Comparison of ENCODE assay signal across 18 cellular contexts in genomic region chr2:42336361-42336965, GRCh38. TPM values are rescaled to one million over a fixed set of nuclear protein-coding genes. Genes with fewer than 3 reads are reported as not detected.
A peak's percentile ranks its signal among the peaks of the same experiment; 100 is the strongest.
DNase-seq lines count a peak whose midpoint lies in the region; ATAC-seq and TF ChIP-seq lines count a peak whose summit lies in the region.
"Had no signal": no experiment of that assay in that cellular context is flagged by ENCODE, and none has a peak within 500 bp of the region (broad histone marks: within the 10 kb centered on the region; RNA-seq: fewer than 3 reads in every experiment).

No MANE protein-coding gene starts in this region.

- H3K4me1 ChIP-seq in effector memory CD4-positive, alpha-beta T cell (ENCODE audit: control insufficient read depth, insufficient read depth, low read length, poor library complexity, severe bottlenecking), result no peaks in the 10 kb centered on the region
- H3K4me1 ChIP-seq: BE2C had no signal

- H3K27me3 Mint-ChIP-seq in activated CD4-positive, alpha-beta T cell treated with anti-CD3 and anti-CD28 coated beads, Interleukin-2, amount 10 ng/mL, durations not matched to agents 24 days and 14 days, result no peaks in the 10 kb centered on the region
- no peaks in the 10 kb centered on the region for H3K27me3 Mint-ChIP-seq in activated T-helper 17 cell treated with anti-CD3 and anti-CD28 coated beads, Interleukin-2, amount 50 U/mL, for 72 hours
- H3K27me3 Mint-ChIP-seq: CD4-positive, alpha-beta memory T cell had no signal

- intact Hi-C loops in activated CD4-positive, alpha-beta T cell treated with anti-CD3 and anti-CD28 coated beads, Interleukin-2, amount 10 ng/mL, durations not matched to agents 24 days and 14 days (cut with micrococcal nuclease), result no loop called here

- peaks cover 61% of the 10 kb centered on the region for H3K36me3 Mint-ChIP-seq in activated CD4-positive, alpha-beta T cell treated with anti-CD3 and anti-CD28 coated beads, Interleukin-2, amount 10 ng/mL, durations not matched to agents 24 days and 14 days (ENCODE audit: low read depth)
- H3K36me3 Mint-ChIP-seq in activated T-helper 17 cell treated with anti-CD3 and anti-CD28 coated beads, Interleukin-2, amount 50 U/mL, for 72 hours (ENCODE audit: low read depth), result peaks cover 89% of the 10 kb centered on the region

- no peak overlapping the region for H3K4me3 Mint-ChIP-seq in activated CD4-positive, alpha-beta T cell treated with anti-CD3 and anti-CD28 coated beads, Interleukin-2, amount 10 ng/mL, durations not matched to agents 24 days and 14 days
- H3K4me3 Mint-ChIP-seq in activated T-helper 17 cell treated with anti-CD3 and anti-CD28 coated beads, Interleukin-2, amount 50 U/mL, for 72 hours, result no peak overlapping the region
- H3K4me3 Mint-ChIP-seq: CD4-positive, alpha-beta memory T cell; H9 had no signal

- no peaks in the 10 kb centered on the region for H3K27me3 ChIP-seq in effector memory CD4-positive, alpha-beta T cell (replicated peaks; ENCODE audit: control insufficient read depth, insufficient read depth, low read length, poor library complexity, severe bottlenecking)
- H3K27me3 ChIP-seq: BE2C had no signal

- H3K4me1 Mint-ChIP-seq in activated CD4-positive, alpha-beta T cell treated with anti-CD3 and anti-CD28 coated beads, Interleukin-2, amount 10 ng/mL, durations not matched to agents 24 days and 14 days, result peaks cover 6% of the 10 kb centered on the region
- H3K4me1 Mint-ChIP-seq in activated T-helper 17 cell treated with anti-CD3 and anti-CD28 coated beads, Interleukin-2, amount 50 U/mL, for 72 hours, result peaks cover 9% of the 10 kb centered on the region

- ATAC-seq in activated T-helper 17 cell treated with anti-CD3 and anti-CD28 coated beads, Interleukin-2, amount 50 U/mL, for 72 hours (replicated peaks), result no peak
- ATAC-seq in left lobe of liver (peak; percentile 47), HG02970 (IDR thresholded peaks at IDR 0.05; ENCODE audit: low FRiP score, unreplicated experiment) (no peak), GM18498 (IDR thresholded peaks at IDR 0.05; ENCODE audit: unreplicated experiment) (no peak)
- ATAC-seq: PC-3 had no signal

- no peak overlapping the region for H3K4me3 ChIP-seq in retinal pigment epithelial cell (ENCODE audit: low read length)
- no peak overlapping the region for H3K4me3 ChIP-seq in effector memory CD4-positive, alpha-beta T cell (ENCODE audit: insufficient read depth, low read depth, low read length, poor library complexity, severe bottlenecking)

- no peak overlapping the region for H3K27ac Mint-ChIP-seq in activated CD4-positive, alpha-beta T cell treated with anti-CD3 and anti-CD28 coated beads, Interleukin-2, amount 10 ng/mL, durations not matched to agents 24 days and 14 days
- peak overlapping the region; percentile 56 for H3K27ac Mint-ChIP-seq in activated T-helper 17 cell treated with anti-CD3 and anti-CD28 coated beads, Interleukin-2, amount 50 U/mL, for 72 hours
- H3K27ac Mint-ChIP-seq: H9 had no signal

- TF ChIP-seq CTCF in retinal pigment epithelial cell (conservative IDR thresholded peaks at IDR 0.05; ENCODE audit: low read depth, low read length), result no peak

- H3K36me3 ChIP-seq in effector memory CD4-positive, alpha-beta T cell (ENCODE audit: control insufficient read depth, insufficient read depth, low read length), result peaks cover 45% of the 10 kb centered on the region

- H3K9me3 ChIP-seq in effector memory CD4-positive, alpha-beta T cell (ENCODE audit: control insufficient read depth, low read length), result no peaks in the 10 kb centered on the region

- DNase-seq in activated CD4-positive, alpha-beta T cell treated with anti-CD3 and anti-CD28 coated beads, Interleukin-2, amount 10 ng/mL, durations not matched to agents 24 days and 14 days, result peak; percentile 52
- DNase-seq in activated CD4-positive, alpha-beta T cell treated with anti-CD3 and anti-CD28 coated beads for 48 hours, result no peak
- no peak for DNase-seq in left lobe of liver (ENCODE audit: low spot score)
- DNase-seq in retinal pigment epithelial cell (ENCODE audit: low read depth), result peak; percentile 87
- no peak for DNase-seq in effector memory CD4-positive, alpha-beta T cell
- DNase-seq: BE2C; CD4-positive, alpha-beta memory T cell; H9; KBM-7; NCI-H1092 treated with DMSO at 0.1 percent for 48 hours; NCI-H1694; NCI-H510A treated with DMSO at 0.1 percent for 48 hours; NCI-H82; PC-3 had no signal

- no peaks in the 10 kb centered on the region for H3K9me3 Mint-ChIP-seq in activated CD4-positive, alpha-beta T cell treated with anti-CD3 and anti-CD28 coated beads, Interleukin-2, amount 10 ng/mL, durations not matched to agents 24 days and 14 days
- peaks cover 7% of the 10 kb centered on the region for H3K9me3 Mint-ChIP-seq in activated T-helper 17 cell treated with anti-CD3 and anti-CD28 coated beads, Interleukin-2, amount 50 U/mL, for 72 hours
- H3K9me3 Mint-ChIP-seq: H9 had no signal

- H3K27ac ChIP-seq in effector memory CD4-positive, alpha-beta T cell (ENCODE audit: insufficient read depth, low read length, poor library complexity, severe bottlenecking), result no peak overlapping the region
- H3K27ac ChIP-seq: 22Rv1 had no signal

RNA-seq across cellular contexts. Expression of gene COX7A2L, which starts 24.6 kb away (rescaled TPM):
- total RNA-seq in activated CD4-positive, alpha-beta T cell treated with anti-CD3 and anti-CD28 coated beads, Interleukin-2, amount 10 ng/mL, durations not matched to agents 24 days and 14 days, result 85.3 and 88.4 TPM in 2 replicates
- total RNA-seq in activated T-helper 17 cell treated with anti-CD3 and anti-CD28 coated beads, Interleukin-2, amount 50 U/mL, for 72 hours, result 10 to 100 TPM; 60.7 to 94.8 TPM
- total RNA-seq in left lobe of liver, result 38.5 TPM

Comparison
In these comparisons a context has a peak if more than half of its experiments do, and no peak if none do; other contexts are left out.
1. DNase-seq: peak in activated CD4-positive, alpha-beta T cell treated with anti-CD3 and anti-CD28 coated beads, Interleukin-2, amount 10 ng/mL, durations not matched to agents 24 days and 14 days (single experiment) and retinal pigment epithelial cell (single experiment); none in activated CD4-positive, alpha-beta T cell treated with anti-CD3 and anti-CD28 coated beads for 48 hours (single experiment), left lobe of liver (single experiment) and effector memory CD4-positive, alpha-beta T cell (0 of 3).